7 cellular contexts compared by ENCODE assay signal in the genomic region with DNA sequence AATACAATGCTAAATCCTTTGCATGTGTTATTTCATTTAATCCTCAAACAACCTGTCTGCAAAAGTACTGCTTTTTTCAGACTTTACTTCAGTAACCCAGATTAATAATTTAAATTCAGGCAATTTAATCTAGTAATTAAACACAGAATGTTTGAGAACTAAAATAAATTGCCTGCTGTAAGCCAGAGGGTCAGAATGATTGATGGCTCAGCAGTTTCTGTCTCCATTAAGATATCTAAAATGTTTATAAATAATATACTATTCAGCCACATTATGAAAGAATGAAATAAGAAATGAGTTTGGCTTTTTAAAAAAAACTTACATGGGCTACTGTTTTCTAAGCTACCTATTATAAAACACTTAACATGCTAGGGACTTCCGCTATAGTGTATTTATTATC.
"Had no signal": no experiment of that assay in that cellular context is flagged by ENCODE, and none has a peak within 500 bp of the region (broad histone marks: within the 10 kb centered on the region; RNA-seq: fewer than 3 reads in every experiment).

No MANE protein-coding gene starts in this region.

- DNase-seq: H9, HCEC 1CT had no signal

- ATAC-seq: GM23338 had no signal

- H3K4me1 Mint-ChIP-seq: GM23338, H9 had no signal

- H3K4me2 ChIP-seq: GM23338, KMS-11 had no signal

- FAIRE-seq: H1, H54, HTR-8/SVneo had no signal

- H3K4me3 ChIP-seq: GM23338 had no signal

- H3K27ac Mint-ChIP-seq: GM23338, H9 had no signal

- H3K27ac ChIP-seq: KMS-11 had no signal

- H3K9me3 Mint-ChIP-seq: GM23338 had no signal

- H3K9ac ChIP-seq: KMS-11 had no signal

- H3K4me3 Mint-ChIP-seq: GM23338, H9 had no signal
